In genomic region chr7:107392811-107393210, GRCh38 we compare ENCODE assay signal across 16 cellular contexts.
DNase-seq lines count a peak whose midpoint lies in the region; ATAC-seq, FAIRE-seq and TF ChIP-seq lines count a peak whose summit lies in the region.
"Had no signal": no experiment of that assay in that cellular context is flagged by ENCODE, and none has a peak within 500 bp of the region (broad histone marks: within the 10 kb centered on the region; RNA-seq: fewer than 3 reads in every experiment).

No MANE protein-coding gene starts in this region.

- H2AFZ ChIP-seq in astrocyte (ENCODE audit: low read depth, low read length): no peak overlapping the region
- H2AFZ ChIP-seq: GM23248 had no signal

- ATAC-seq in activated CD4-positive, alpha-beta T cell treated with anti-CD3 and anti-CD28 coated beads for 36 hours: no peak
- ATAC-seq: HCT116 had no signal

- H3K4me3 Mint-ChIP-seq in astrocyte (ENCODE audit: unreplicated experiment): no peak overlapping the region
- no peak overlapping the region for H3K4me3 Mint-ChIP-seq in activated naive CD4-positive, alpha-beta T cell treated with anti-CD3 and anti-CD28 coated beads for 36 hours
- no peak overlapping the region for H3K4me3 Mint-ChIP-seq in activated CD4-positive, alpha-beta T cell treated with anti-CD3 and anti-CD28 coated beads for 36 hours
- H3K4me3 Mint-ChIP-seq: CD4-positive, alpha-beta T cell had no signal

- H3K4me1 ChIP-seq in astrocyte (ENCODE audit: insufficient read depth, low read length): peaks cover 3% of the 10 kb centered on the region

- peaks cover 12% of the 10 kb centered on the region for H3K4me1 Mint-ChIP-seq in astrocyte (ENCODE audit: low read depth, unreplicated experiment)
- H3K4me1 Mint-ChIP-seq in activated naive CD4-positive, alpha-beta T cell treated with anti-CD3 and anti-CD28 coated beads for 36 hours (ENCODE audit: low read depth): peaks cover 1% of the 10 kb centered on the region
- H3K4me1 Mint-ChIP-seq in activated CD4-positive, alpha-beta T cell treated with anti-CD3 and anti-CD28 coated beads for 36 hours: no peaks in the 10 kb centered on the region

- H3K36me3 ChIP-seq in astrocyte (ENCODE audit: insufficient read depth, low read length): no peaks in the 10 kb centered on the region

- no peaks in the 10 kb centered on the region for H3K27me3 Mint-ChIP-seq in astrocyte (ENCODE audit: low read depth, unreplicated experiment)
- no peaks in the 10 kb centered on the region for H3K27me3 Mint-ChIP-seq in activated naive CD4-positive, alpha-beta T cell treated with anti-CD3 and anti-CD28 coated beads for 36 hours (ENCODE audit: low read depth)
- no peaks in the 10 kb centered on the region for H3K27me3 Mint-ChIP-seq in activated CD4-positive, alpha-beta T cell treated with anti-CD3 and anti-CD28 coated beads for 36 hours
- H3K27me3 Mint-ChIP-seq: CD4-positive, alpha-beta T cell had no signal

- intact Hi-C loops in activated naive CD4-positive, alpha-beta T cell treated with anti-CD3 and anti-CD28 coated beads for 36 hours (cut with micrococcal nuclease): no loop called here
- intact Hi-C loops in activated CD4-positive, alpha-beta T cell treated with anti-CD3 and anti-CD28 coated beads for 36 hours (cut with DNase I, micrococcal nuclease): no loop called here

- H3K79me2 ChIP-seq in astrocyte (ENCODE audit: insufficient read depth, low read length): no peaks in the 10 kb centered on the region

- peaks cover 7% of the 10 kb centered on the region for H3K36me3 Mint-ChIP-seq in astrocyte (ENCODE audit: low read depth, unreplicated experiment)
- peaks cover 11% of the 10 kb centered on the region for H3K36me3 Mint-ChIP-seq in activated naive CD4-positive, alpha-beta T cell treated with anti-CD3 and anti-CD28 coated beads for 36 hours (ENCODE audit: low read depth)
- no peaks in the 10 kb centered on the region for H3K36me3 Mint-ChIP-seq in activated CD4-positive, alpha-beta T cell treated with anti-CD3 and anti-CD28 coated beads for 36 hours (ENCODE audit: low read depth)

- no peak for FAIRE-seq in astrocyte (lab: Jason Lieb, UNC)
- FAIRE-seq: H54 had no signal

- no peak overlapping the region for H3K27ac ChIP-seq in astrocyte (ENCODE audit: low read depth, low read length)
- H3K27ac ChIP-seq: 22Rv1, GM23248 had no signal

- no peak overlapping the region for H3K4me3 ChIP-seq in astrocyte (ENCODE audit: insufficient read depth, low read depth, low read length)
- H3K4me3 ChIP-seq: GM23248 had no signal

- DNase-seq in AG08395 (ENCODE audit: low spot score) (peak; percentile 11), GM04503 (ENCODE audit: low read depth) (peak; percentile 54), astrocyte (ENCODE audit: low read depth) (no peak), left kidney (ENCODE audit: low read depth, low spot score) (peak; percentile 17), NCI-H524 (lab: John Stamatoyannopoulos, UW) (no peak), NCI-H1436 (lab: John Stamatoyannopoulos, UW) (no peak)
- DNase-seq in activated naive CD4-positive, alpha-beta T cell treated with anti-CD3 and anti-CD28 coated beads for 36 hours: no peak
- no peak for DNase-seq in activated CD4-positive, alpha-beta T cell treated with anti-CD3 and anti-CD28 coated beads for 36 hours
- DNase-seq: C1 segment of cervical spinal cord; Calu3; CD4-positive, alpha-beta T cell; DMS 273 treated with DMSO at 0.1 percent for 48 hours; GM23248 had no signal

- no peak for TF ChIP-seq CTCF in astrocyte (IDR thresholded peaks at IDR 0.05; ENCODE audit: insufficient read depth, low read depth, low read length)

- CTCF ChIA-PET in activated naive CD4-positive, alpha-beta T cell treated with anti-CD3 and anti-CD28 coated beads for 36 hours (lab: Charles Lee): no interaction called here
- CTCF ChIA-PET in activated CD4-positive, alpha-beta T cell treated with anti-CD3 and anti-CD28 coated beads for 36 hours (lab: Charles Lee): interaction anchor here (2.0 kb wide), 1 partner anchor 9 kb away, joined by 5 read pairs; no protein-coding TSS in a partner anchor

- H3K9me3 ChIP-seq in astrocyte (ENCODE audit: insufficient read depth, low read depth, low read length): no peaks in the 10 kb centered on the region

- H3K9me3 Mint-ChIP-seq in astrocyte (ENCODE audit: unreplicated experiment): no peaks in the 10 kb centered on the region
- H3K9me3 Mint-ChIP-seq in activated naive CD4-positive, alpha-beta T cell treated with anti-CD3 and anti-CD28 coated beads for 36 hours: no peaks in the 10 kb centered on the region
- H3K9me3 Mint-ChIP-seq in activated CD4-positive, alpha-beta T cell treated with anti-CD3 and anti-CD28 coated beads for 36 hours (ENCODE audit: low read depth): no peaks in the 10 kb centered on the region
- H3K9me3 Mint-ChIP-seq: CD4-positive, alpha-beta T cell had no signal

- POLR2A ChIA-PET in activated CD4-positive, alpha-beta T cell treated with anti-CD3 and anti-CD28 coated beads for 36 hours (lab: Charles Lee): no interaction called here

- H4K20me1 ChIP-seq in astrocyte (ENCODE audit: insufficient read depth, low read length): no peaks in the 10 kb centered on the region

- H3K4me2 ChIP-seq in astrocyte (ENCODE audit: low read length): no peak overlapping the region

- no peak overlapping the region for H3K9ac ChIP-seq in astrocyte (ENCODE audit: low read length)
- H3K9ac ChIP-seq: GM23248 had no signal

- H3K27ac Mint-ChIP-seq in astrocyte (ENCODE audit: unreplicated experiment): peak overlapping the region; percentile 34
- H3K27ac Mint-ChIP-seq in activated naive CD4-positive, alpha-beta T cell treated with anti-CD3 and anti-CD28 coated beads for 36 hours: no peak overlapping the region
- no peak overlapping the region for H3K27ac Mint-ChIP-seq in activated CD4-positive, alpha-beta T cell treated with anti-CD3 and anti-CD28 coated beads for 36 hours
- H3K27ac Mint-ChIP-seq: CD4-positive, alpha-beta T cell had no signal

- no peaks in the 10 kb centered on the region for H3K27me3 ChIP-seq in astrocyte (ENCODE audit: insufficient read depth, low read length)

Comparison
In these comparisons a context has a peak if more than half of its experiments do, and no peak if none do; other contexts are left out.
1. DNase-seq: peak in AG08395 (single experiment), GM04503 (single experiment) and left kidney (single experiment); none in astrocyte (single experiment), activated naive CD4-positive, alpha-beta T cell treated with anti-CD3 and anti-CD28 coated beads for 36 hours (single experiment), NCI-H524 (0 of 2), activated CD4-positive, alpha-beta T cell treated with anti-CD3 and anti-CD28 coated beads for 36 hours (single experiment) and NCI-H1436 (single experiment).